Comparison of ENCODE assay signal across 16 cellular contexts in the genomic region with DNA sequence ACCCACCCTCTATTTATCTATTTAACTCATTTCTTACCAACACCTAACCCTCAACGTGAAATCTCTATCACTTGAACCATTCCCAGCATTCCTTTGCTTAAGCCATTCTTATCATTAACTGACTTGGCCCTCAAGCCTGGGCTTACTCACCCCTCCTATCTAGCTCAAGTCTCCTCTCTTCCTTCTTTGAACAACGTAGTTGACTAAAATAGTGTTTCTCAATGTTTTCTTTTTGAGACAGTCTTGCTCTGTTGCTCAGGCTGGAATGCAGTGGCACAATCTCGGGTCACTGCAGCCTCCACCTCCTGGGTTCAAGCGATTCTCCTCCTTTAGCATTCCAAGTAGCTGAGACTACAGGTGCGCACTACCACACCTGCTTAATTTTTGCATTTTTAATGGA.
"Had no signal": no experiment of that assay in that cellular context is flagged by ENCODE, and none has a peak within 500 bp of the region (broad histone marks: within the 10 kb centered on the region; RNA-seq: fewer than 3 reads in every experiment).

No MANE protein-coding gene starts in this region.

- H3K4me3 ChIP-seq: adrenal gland, esophagus squamous epithelium, left ventricle myocardium inferior, ovary, testis had no signal

- H3K27me3 ChIP-seq: adrenal gland, esophagus squamous epithelium, ovary, testis had no signal

- DNase-seq: activated CD4-positive, alpha-beta memory T cell treated with anti-CD3 and anti-CD28 coated beads for 36 hours; adrenal gland; esophagus squamous epithelium; foreskin melanocyte; head of caudate nucleus; left ventricle myocardium inferior; mesenchymal stem cell; ovary; stimulated activated CD4-positive, alpha-beta T cell treated with anti-CD3 and anti-CD28 coated beads, Interleukin-4, amount 100 ng/mL, for 1 hour; stimulated activated CD8-positive, alpha-beta memory T cell treated with anti-CD3 and anti-CD28 coated beads, Interleukin-4, amount 100 ng/mL, for 48 hours; stimulated activated naive CD8-positive, alpha-beta T cell treated with anti-CD3 and anti-CD28 coated beads, Interleukin-15, amount 100 ng/mL, for 72 hours; SW 1271; T-helper 9 cell; testis had no signal

- H3K9me3 ChIP-seq: adrenal gland, esophagus squamous epithelium, left ventricle myocardium inferior, ovary, testis had no signal

- FAIRE-seq: endometrium had no signal

- H3K27ac ChIP-seq: adrenal gland, esophagus squamous epithelium, left ventricle myocardium inferior, ovary, testis had no signal

- H3K36me3 ChIP-seq: adrenal gland, ovary had no signal

- H3K27ac Mint-ChIP-seq: activated CD4-positive, alpha-beta memory T cell treated with anti-CD3 and anti-CD28 coated beads for 36 hours; brain had no signal

- H3K9me3 Mint-ChIP-seq: activated CD4-positive, alpha-beta memory T cell treated with anti-CD3 and anti-CD28 coated beads for 36 hours; stimulated activated naive CD8-positive, alpha-beta T cell treated with anti-CD3 and anti-CD28 coated beads, Interleukin-15, amount 100 ng/mL, for 72 hours had no signal

- H3K4me3 Mint-ChIP-seq: activated CD4-positive, alpha-beta memory T cell treated with anti-CD3 and anti-CD28 coated beads for 36 hours; stimulated activated naive CD8-positive, alpha-beta T cell treated with anti-CD3 and anti-CD28 coated beads, Interleukin-15, amount 100 ng/mL, for 72 hours had no signal

- H3K27me3 Mint-ChIP-seq: activated CD4-positive, alpha-beta memory T cell treated with anti-CD3 and anti-CD28 coated beads for 36 hours; brain; stimulated activated naive CD8-positive, alpha-beta T cell treated with anti-CD3 and anti-CD28 coated beads, Interleukin-15, amount 100 ng/mL, for 72 hours had no signal

- ATAC-seq: stimulated activated naive CD8-positive, alpha-beta T cell treated with anti-CD3 and anti-CD28 coated beads, Interleukin-15, amount 100 ng/mL, for 72 hours had no signal
